29 cellular contexts compared by ENCODE assay signal in genomic region chr3:126484148-126484547, GRCh38. TPM values are rescaled to one million over a fixed set of nuclear protein-coding genes. Genes with fewer than 3 reads are reported as not detected.
DNase-seq lines count a peak whose midpoint lies in the region; ATAC-seq and TF ChIP-seq lines count a peak whose summit lies in the region.
"Had no signal": no experiment of that assay in that cellular context is flagged by ENCODE, and none has a peak within 500 bp of the region (broad histone marks: within the 10 kb centered on the region; RNA-seq: fewer than 3 reads in every experiment).

No MANE protein-coding gene starts in this region.

- no peak overlapping the region for H3K56ac ChIP-seq in H9 (ENCODE audit: insufficient read length, low read depth, low read length)

- no peak overlapping the region for H4K5ac ChIP-seq in H9 (ENCODE audit: insufficient read length, low read depth, low read length)

- no peaks in the 10 kb centered on the region for H3K9me3 ChIP-seq in H9 (ENCODE audit: control insufficient read depth, low read depth, low read length)
- no peaks in the 10 kb centered on the region for H3K9me3 ChIP-seq in neutrophil
- H3K9me3 ChIP-seq: SJSA1 had no signal

- H4K20me1 ChIP-seq in GM23338 (replicated peaks; ENCODE audit: insufficient read depth) = no peaks in the 10 kb centered on the region
- H4K20me1 ChIP-seq in H9 (ENCODE audit: control insufficient read depth, insufficient read depth, insufficient read length) = no peaks in the 10 kb centered on the region

- H2BK20ac ChIP-seq in H9 (ENCODE audit: low read depth, low read length, poor library complexity, severe bottlenecking) = no peak overlapping the region

- H2AFZ ChIP-seq in GM23338 (peak overlapping the region; percentile 85), H9 (ENCODE audit: low read length) (no peak overlapping the region)
- H2AFZ ChIP-seq: GM23248, PC-9 had no signal

- H3K27me3 ChIP-seq in GM23338 (ENCODE audit: insufficient read depth) = no peaks in the 10 kb centered on the region
- H3K27me3 ChIP-seq in H9 (ENCODE audit: insufficient read depth, low read length) = no peaks in the 10 kb centered on the region
- H3K27me3 ChIP-seq in neutrophil = no peaks in the 10 kb centered on the region
- no peaks in the 10 kb centered on the region for H3K27me3 ChIP-seq in dorsolateral prefrontal cortex
- H3K27me3 ChIP-seq: SJSA1 had no signal

- H3K4me3 ChIP-seq in GM23338 (no peak overlapping the region), neutrophil (ENCODE audit: low read depth in 1 of 2, low read length in 1 of 2) (no peak overlapping the region), dorsolateral prefrontal cortex (no peak overlapping the region)
- H3K4me3 ChIP-seq: GM23248, K562, PC-9, SJSA1 had no signal

- no peak for TF ChIP-seq CTCF in GM23338 (conservative IDR thresholded peaks at IDR 0.05; ENCODE audit: low read depth in 2 of 2)
- TF ChIP-seq CTCF in H9 (conservative IDR thresholded peaks at IDR 0.05) = no peak
- TF ChIP-seq CTCF in neutrophil (IDR thresholded peaks at IDR 0.05) = no peak
- TF ChIP-seq CTCF in dorsolateral prefrontal cortex (IDR thresholded peaks at IDR 0.05 in 54 of 56, conservative IDR thresholded peaks at IDR 0.05 in 2 of 56; ENCODE audit: low read depth in 1 of 56, partially characterized antibody in 56 of 56) = no peak

- H3T11ph ChIP-seq in H9 (ENCODE audit: low read length) = no peak overlapping the region

- H3K9me3 Mint-ChIP-seq in GM23338 = no peaks in the 10 kb centered on the region
- H3K9me3 Mint-ChIP-seq in H9 = no peaks in the 10 kb centered on the region; a peak in 2 of 5 replicates
- H3K9me3 Mint-ChIP-seq in stimulated activated naive CD8-positive, alpha-beta T cell treated with anti-CD3 and anti-CD28 coated beads, Interleukin-15, amount 100 ng/mL, for 72 hours = no peaks in the 10 kb centered on the region
- H3K9me3 Mint-ChIP-seq: CD4-positive, alpha-beta memory T cell had no signal

- H3K4me1 Mint-ChIP-seq in GM23338 (peaks cover 38% of the 10 kb centered on the region), H9 (peaks cover 29 to 36% of the 10 kb centered on the region in 2 experiments)
- H3K4me1 Mint-ChIP-seq in stimulated activated naive CD8-positive, alpha-beta T cell treated with anti-CD3 and anti-CD28 coated beads, Interleukin-15, amount 100 ng/mL, for 72 hours = peaks cover 18% of the 10 kb centered on the region

- H3K9me2 ChIP-seq in GM23338 (ENCODE audit: insufficient read depth) = no peaks in the 10 kb centered on the region

- DNase-seq in GM23338 (ENCODE audit: low spot score) = no peak
- no peak for DNase-seq in H9
- peak; percentile 21 for DNase-seq in fibroblast of gingiva (ENCODE audit: low read depth)
- DNase-seq in dorsolateral prefrontal cortex = no peak
- DNase-seq in NCI-H1417 treated with DMSO at 0.1 percent for 48 hours (lab: John Stamatoyannopoulos, UW) = no peak
- DNase-seq in stimulated activated naive CD8-positive, alpha-beta T cell treated with anti-CD3 and anti-CD28 coated beads, Interleukin-15, amount 100 ng/mL, for 72 hours = no peak
- DNase-seq in LoVo (ENCODE audit: low spot score) = no peak
- DNase-seq: C1 segment of cervical spinal cord; CD4-positive, alpha-beta memory T cell; COR-L47; DMS53; GM23248; HCEC 1CT; Kasumi-1; MM.1S; NCI-H1092; NCI-H1436; NCI-H187; NCI-H2081 treated with DMSO at 0.1 percent for 48 hours; NCI-H524 treated with DMSO at 0.1 percent for 48 hours; NCI-H774; PC-9 had no signal

- H2BK120ac ChIP-seq in H9 (ENCODE audit: low read depth, low read length, poor library complexity, severe bottlenecking) = no peak overlapping the region

- whole genome bisulfite sequencing in H9 (ENCODE audit: extremely low coverage, insufficient read length, low lambda C conversion rate) = no CpG with 5 or more reads among the region's 3 CpGs

- H3K4me3 Mint-ChIP-seq in GM23338 = no peak overlapping the region
- H3K4me3 Mint-ChIP-seq in H9 = no peak overlapping the region
- H3K4me3 Mint-ChIP-seq in stimulated activated naive CD8-positive, alpha-beta T cell treated with anti-CD3 and anti-CD28 coated beads, Interleukin-15, amount 100 ng/mL, for 72 hours = no peak overlapping the region
- H3K4me3 Mint-ChIP-seq: CD4-positive, alpha-beta memory T cell had no signal

- H3K36me3 ChIP-seq in GM23338 (ENCODE audit: insufficient read depth) = no peaks in the 10 kb centered on the region
- H3K36me3 ChIP-seq in neutrophil = no peaks in the 10 kb centered on the region
- H3K36me3 ChIP-seq: SJSA1 had no signal

- H2AK5ac ChIP-seq in H9 (ENCODE audit: insufficient read length, low read length) = no peak overlapping the region

- no peak overlapping the region for H2BK12ac ChIP-seq in H9 (ENCODE audit: insufficient read length, low read depth, low read length)

- H2BK5ac ChIP-seq in H9 (ENCODE audit: insufficient read length, low read length) = no peak overlapping the region

- no peak overlapping the region for H3K14ac ChIP-seq in H9 (ENCODE audit: insufficient read depth, low read length)

- H3K27ac ChIP-seq in GM23338 (ENCODE audit: low read depth) (no peak overlapping the region), H9 (ENCODE audit: insufficient read length, low read depth, low read length) (no peak overlapping the region), neutrophil (peak overlapping the region; percentile 57), dorsolateral prefrontal cortex (no peak overlapping the region)
- H3K27ac ChIP-seq: GM23248, PC-9, SJSA1 had no signal

- intact Hi-C loops in dorsolateral prefrontal cortex (cut with DNase I) = no loop called here

- no peak for ATAC-seq in GM23338
- no peak for ATAC-seq in stimulated activated naive CD8-positive, alpha-beta T cell treated with anti-CD3 and anti-CD28 coated beads, Interleukin-15, amount 100 ng/mL, for 72 hours
- ATAC-seq: K562, Right ventricle myocardium inferior had no signal

- H3K4me1 ChIP-seq in GM23338 (ENCODE audit: insufficient read depth) = peaks cover 17% of the 10 kb centered on the region
- H3K4me1 ChIP-seq in H9 (ENCODE audit: insufficient read depth, low read length) = peaks cover 8% of the 10 kb centered on the region; the same call in 1 of the 2 replicates
- H3K4me1 ChIP-seq in neutrophil (ENCODE audit: control insufficient read depth in 1 of 2, insufficient read depth in 1 of 2, low read depth in 1 of 2, low read length in 1 of 2) = peaks cover 58 to 60% of the 10 kb centered on the region in 2 experiments
- H3K4me1 ChIP-seq: SJSA1 had no signal

- no peak overlapping the region for H4K8ac ChIP-seq in H9 (replicated peaks; ENCODE audit: insufficient read length, low read depth, low read length)

- H3K23ac ChIP-seq in H9 (ENCODE audit: insufficient read length, low read depth, low read length) = no peak overlapping the region

- no peak overlapping the region for H3K9ac ChIP-seq in H9 (ENCODE audit: extremely low read depth, insufficient read length, low read length)
- H3K9ac ChIP-seq: GM23248 had no signal

- H3K23me2 ChIP-seq in H9 (ENCODE audit: insufficient read length, low read depth, low read length, poor library complexity, severe bottlenecking) = no peaks in the 10 kb centered on the region

- H2BK15ac ChIP-seq in H9 (ENCODE audit: low read depth, low read length) = no peak overlapping the region

- H3K27ac Mint-ChIP-seq in GM23338 (peak overlapping the region; percentile 66; the same call in 1 of the 2 replicates), H9 (peak overlapping the region in 2 of 3 experiments; percentile 56 to 76; a peak in 2 of 7 replicates)
- no peak overlapping the region for H3K27ac Mint-ChIP-seq in stimulated activated naive CD8-positive, alpha-beta T cell treated with anti-CD3 and anti-CD28 coated beads, Interleukin-15, amount 100 ng/mL, for 72 hours

- H3K27me3 Mint-ChIP-seq in GM23338 (ENCODE audit: insufficient read depth, low read depth, poor library complexity) (peaks cover 5% of the 10 kb centered on the region), H9 (ENCODE audit: low read depth) (peaks cover 5% of the 10 kb centered on the region)
- no peaks in the 10 kb centered on the region for H3K27me3 Mint-ChIP-seq in stimulated activated naive CD8-positive, alpha-beta T cell treated with anti-CD3 and anti-CD28 coated beads, Interleukin-15, amount 100 ng/mL, for 72 hours
- H3K27me3 Mint-ChIP-seq: CD4-positive, alpha-beta memory T cell had no signal

- no peak overlapping the region for H3K18ac ChIP-seq in H9 (ENCODE audit: insufficient read length, low read depth, low read length)

- H3K4me2 ChIP-seq in GM23338 (0 out of 2 replicates have a peak overlapping the region, but pooled peaks have one; percentile 60), H9 (ENCODE audit: insufficient read depth, insufficient read length, low read length) (no peak overlapping the region)
- H3K4me2 ChIP-seq: PC-9 had no signal

- no peak overlapping the region for H4K91ac ChIP-seq in H9 (ENCODE audit: insufficient read length, low read depth, low read length)

- H3K79me1 ChIP-seq in H9 (ENCODE audit: insufficient read depth, low read depth, low read length, poor library complexity, severe bottlenecking) = no peaks in the 10 kb centered on the region

- H3K4ac ChIP-seq in H9 (ENCODE audit: low read depth, low read length) = no peak overlapping the region

- no peaks in the 10 kb centered on the region for H3F3A ChIP-seq in GM23338 (replicated peaks; ENCODE audit: low read depth)

- no peaks in the 10 kb centered on the region for H3K79me2 ChIP-seq in GM23338 (replicated peaks; ENCODE audit: insufficient read depth)
- H3K79me2 ChIP-seq in H9 (ENCODE audit: insufficient read depth, low read length) = no peaks in the 10 kb centered on the region

- H3K36me3 Mint-ChIP-seq in GM23338 (ENCODE audit: low read depth) (no peaks in the 10 kb centered on the region), H9 (ENCODE audit: insufficient read depth in 1 of 3, low read depth in 3 of 3) (no peaks in the 10 kb centered on the region)
- H3K36me3 Mint-ChIP-seq: CD4-positive, alpha-beta memory T cell had no signal

RNA-seq across cellular contexts. Expression of gene ZXDC, which starts 8.5 kb away (rescaled TPM):
- 43.5 and 45.1 TPM in 2 replicates for total RNA-seq in GM23338 (2014; rRNA removed; shearing (Covaris generic))
- polyA plus RNA-seq in GM23338 (2016; fragmentation: Nextera tagmentation; extraction: Ambion mirVana) = 5.7 and 6.5 TPM in 2 replicates
- total RNA-seq in H9 (2021) = 26.9 and 28.3 TPM in 2 replicates
- total RNA-seq in dorsolateral prefrontal cortex = 10 to 100 TPM; 28.6 to 58.7 (median 41.4) TPM

RNA-seq across cellular contexts. Expression of gene UROC1, which starts 33.4 kb away (rescaled TPM):
- not detected in 2 replicates for total RNA-seq in GM23338 (2014; rRNA removed; shearing (Covaris generic))
- not detected in 2 replicates for polyA plus RNA-seq in GM23338 (2016; fragmentation: Nextera tagmentation; extraction: Ambion mirVana)
- total RNA-seq in H9 (2021) (not detected in 2 replicates), dorsolateral prefrontal cortex (under 1 TPM in 91 of 120 experiments, not detected in 29; 0.11 to 0.76 (median 0.34) TPM)
- total RNA-seq: A673; CD4-positive, alpha-beta memory T cell; GM23248; HT-29; K562; PC-9; Right ventricle myocardium inferior; RPMI7951; SJSA1 had no signal
- polyA plus RNA-seq: CD4-positive, alpha-beta memory T cell; GM23248; K562 had no signal

RNA-seq across cellular contexts. Expression of gene CHST13, which starts 39.8 kb away (rescaled TPM):
- 8.4 TPM in 2 replicates for total RNA-seq in GM23338 (2014; rRNA removed; shearing (Covaris generic))
- polyA plus RNA-seq in GM23338 (2016; fragmentation: Nextera tagmentation; extraction: Ambion mirVana) = 3.7 and 4.0 TPM in 2 replicates
- total RNA-seq in H9 (2021) = 0.85 and 0.99 TPM in 2 replicates
- total RNA-seq in dorsolateral prefrontal cortex = 1 to 10 TPM in 5 of 120 experiments, under 1 TPM in 59, not detected in 56; 0.23 to 1.3 (median 0.48) TPM
- total RNA-seq: A673, GM23248, K562, RPMI7951, SJSA1 had no signal
- polyA plus RNA-seq: CD4-positive, alpha-beta memory T cell; K562 had no signal

Comparison
In these comparisons a context has a peak if more than half of its experiments do, and no peak if none do; other contexts are left out.
1. H3K27ac Mint-ChIP-seq: peak in GM23338 (single experiment) and H9 (2 of 3); none in stimulated activated naive CD8-positive, alpha-beta T cell treated with anti-CD3 and anti-CD28 coated beads, Interleukin-15, amount 100 ng/mL, for 72 hours (0 of 2).